Comparison of ENCODE assay signal across 25 cellular contexts in genomic region chr10:118033905-118034304, GRCh38. TPM values are rescaled to one million over a fixed set of nuclear protein-coding genes. Genes with fewer than 3 reads are reported as not detected.
A peak's percentile ranks its signal among the peaks of the same experiment; 100 is the strongest.
DNase-seq lines count a peak whose midpoint lies in the region; ATAC-seq, FAIRE-seq and TF ChIP-seq lines count a peak whose summit lies in the region.
"Had no signal": no experiment of that assay in that cellular context is flagged by ENCODE, and none has a peak within 500 bp of the region (broad histone marks: within the 10 kb centered on the region; RNA-seq: fewer than 3 reads in every experiment).

No MANE protein-coding gene starts in this region.

- H3K9ac ChIP-seq in HepG2 (ENCODE audit: insufficient read depth, low read depth, low read length), result no peak overlapping the region
- H3K9ac ChIP-seq in SK-N-SH, result no peak overlapping the region
- no peak overlapping the region for H3K9ac ChIP-seq in smooth muscle cell (ENCODE audit: low read depth)
- H3K9ac ChIP-seq: BLaER1, GM23248 had no signal

- H3K27ac ChIP-seq in HepG2 (ENCODE audit: extremely low read length, insufficient read depth, low read length) (no peak overlapping the region), right lobe of liver (no peak overlapping the region), SK-N-SH (ENCODE audit: low read depth in 2 of 2, low read length in 1 of 2) (no peak overlapping the region; a peak in 1 of 4 replicates), hepatocyte (no peak overlapping the region), smooth muscle cell (ENCODE audit: low read depth) (peak overlapping the region; percentile 2)
- H3K27ac ChIP-seq: BLaER1, GM23248, PC-9 had no signal

- H3K4me3 ChIP-seq in HepG2 (replicated peaks in 1 of 3; ENCODE audit: insufficient read depth in 1 of 3, low read depth in 2 of 3, low read length in 3 of 3), result no peak overlapping the region
- no peak overlapping the region for H3K4me3 ChIP-seq in right lobe of liver
- H3K4me3 ChIP-seq in SK-N-SH (ENCODE audit: low read depth in 2 of 2, low read length in 1 of 2), result no peak overlapping the region
- no peak overlapping the region for H3K4me3 ChIP-seq in hepatocyte
- H3K4me3 ChIP-seq in smooth muscle cell, result no peak overlapping the region
- H3K4me3 ChIP-seq: BLaER1, GM23248, PC-9 had no signal

- intact Hi-C loops in HepG2 (cut with micrococcal nuclease; ENCODE audit: unreplicated experiment) (no loop called here), right lobe of liver (cut with DNase I) (no loop called here)

- no peaks in the 10 kb centered on the region for H3K9me2 ChIP-seq in SK-N-SH
- no peaks in the 10 kb centered on the region for H3K9me2 ChIP-seq in hepatocyte (replicated peaks; ENCODE audit: insufficient read depth)

- H3K27me3 ChIP-seq in HepG2 (ENCODE audit: control insufficient read depth in 1 of 2, insufficient read depth in 2 of 2, low read length in 2 of 2) (no peaks in the 10 kb centered on the region), right lobe of liver (no peaks in the 10 kb centered on the region), SK-N-SH (ENCODE audit: insufficient read depth) (no peaks in the 10 kb centered on the region), hepatocyte (no peaks in the 10 kb centered on the region), smooth muscle cell (ENCODE audit: low read depth) (no peaks in the 10 kb centered on the region)
- H3K27me3 ChIP-seq: BLaER1 had no signal

- TF ChIP-seq RAD21 in HepG2 (CRISPR knock-in tag; IDR thresholded peaks at IDR 0.05) (no peak), SK-N-SH (IDR thresholded peaks at IDR 0.05; ENCODE audit: low read length) (peak; percentile 76)

- H3K79me2 ChIP-seq in HepG2 (ENCODE audit: insufficient read depth, low read length), result no peaks in the 10 kb centered on the region
- H3K79me2 ChIP-seq in SK-N-SH (ENCODE audit: insufficient read depth), result peaks cover 17% of the 10 kb centered on the region
- H3K79me2 ChIP-seq in hepatocyte, result peaks cover 12% of the 10 kb centered on the region
- no peaks in the 10 kb centered on the region for H3K79me2 ChIP-seq in smooth muscle cell (ENCODE audit: low read depth)

- DNase-seq in HepG2 (ENCODE audit: low spot score) (no peak), right lobe of liver (no peak), SK-N-SH (peak; percentile 25), hepatocyte (ENCODE audit: low spot score) (peak; percentile 26), smooth muscle cell (lab: John Stamatoyannopoulos, UW; ENCODE audit: unreplicated experiment) (no peak), RCC 7860 (ENCODE audit: low spot score) (no peak)
- DNase-seq in stimulated activated naive CD4-positive, alpha-beta T cell treated with Interleukin-2 at 50 U/mL for 16 hours (lab: John Stamatoyannopoulos, UW), result no peak
- DNase-seq in activated naive CD4-positive, alpha-beta T cell (lab: John Stamatoyannopoulos, UW), result no peak
- DNase-seq: Caco-2; CD4-positive, alpha-beta memory T cell; H9; MM.1S; NCI-H1048; NCI-H1417 treated with DMSO at 0.1 percent for 48 hours; NCI-H187; NCI-H2107; NCI-H446 treated with DMSO at 0.1 percent for 48 hours; NCI-H526 treated with DMSO at 0.1 percent for 48 hours; PC-9; SIG-M5 had no signal

- no peak for FAIRE-seq in HepG2 (lab: Jason Lieb, UNC)
- no peak for FAIRE-seq in RCC 7860 (lab: Jason Lieb, UNC)
- FAIRE-seq: G401.6, GM12892, GM18507 had no signal

- TF ChIP-seq CTCF in HepG2 (CRISPR knock-in tag; IDR thresholded peaks at IDR 0.05) (no peak), right lobe of liver (IDR thresholded peaks at IDR 0.05) (no peak), SK-N-SH (IDR thresholded peaks at IDR 0.05) (no peak), hepatocyte (IDR thresholded peaks at IDR 0.05; ENCODE audit: poor library complexity) (peak; percentile 16), smooth muscle cell (IDR thresholded peaks at IDR 0.05; ENCODE audit: borderline replicate concordance, insufficient read depth, poor library complexity, severe bottlenecking) (no peak)

- WGBS in HepG2 (ENCODE audit: low lambda C conversion rate), result 82% methylated on average over 7 of the region's 7 CpGs
- WGBS in right lobe of liver (ENCODE audit: insufficient coverage, low coverage, low lambda C conversion rate, missing lambda C conversion rate), result 73% methylated on average over 7 of the region's 7 CpGs
- 48% methylated on average over 7 of the region's 7 CpGs for WGBS in SK-N-SH (ENCODE audit: low lambda C conversion rate)
- WGBS in hepatocyte (ENCODE audit: low lambda C conversion rate, missing lambda C conversion rate), result 38% methylated on average over 7 of the region's 7 CpGs
- WGBS in smooth muscle cell (ENCODE audit: low lambda C conversion rate), result 20% methylated on average over 7 of the region's 7 CpGs

- no peak overlapping the region for H2AFZ ChIP-seq in HepG2 (ENCODE audit: low read length)
- no peak overlapping the region for H2AFZ ChIP-seq in SK-N-SH (ENCODE audit: low read depth)
- no peak overlapping the region for H2AFZ ChIP-seq in hepatocyte
- no peak overlapping the region for H2AFZ ChIP-seq in smooth muscle cell (ENCODE audit: low read depth)
- H2AFZ ChIP-seq: GM23248, PC-9 had no signal

- H3K4me2 ChIP-seq in HepG2 (ENCODE audit: low read depth, low read length), result no peak overlapping the region
- H3K4me2 ChIP-seq in SK-N-SH, result no peak overlapping the region
- no peak overlapping the region for H3K4me2 ChIP-seq in hepatocyte
- peak overlapping the region; percentile 32 for H3K4me2 ChIP-seq in smooth muscle cell
- H3K4me2 ChIP-seq: BLaER1, PC-9 had no signal

- TF ChIP-seq POLR2A in HepG2 (IDR thresholded peaks at IDR 0.05; ENCODE audit: insufficient read depth in 1 of 2, low read depth in 2 of 2, low read length in 2 of 2) (no peak), right lobe of liver (IDR thresholded peaks at IDR 0.05) (no peak)

- in situ Hi-C loops in HepG2 (cut with HindIII; ENCODE audit: extremely low pct_ligation_motif_present, low pct_unique_long_range_greater_than_20kb), result no loop called here

- peaks cover 6% of the 10 kb centered on the region for H3F3A ChIP-seq in SK-N-SH (replicated peaks; ENCODE audit: insufficient read depth)
- H3F3A ChIP-seq in smooth muscle cell (ENCODE audit: low read depth), result peaks cover 9% of the 10 kb centered on the region

- no peak for ATAC-seq in HepG2
- ATAC-seq in right lobe of liver, result no peak

- H4K20me1 ChIP-seq in HepG2 (ENCODE audit: insufficient read depth, low read length), result no peaks in the 10 kb centered on the region
- H4K20me1 ChIP-seq in SK-N-SH (ENCODE audit: insufficient read depth), result no peaks in the 10 kb centered on the region
- no peaks in the 10 kb centered on the region for H4K20me1 ChIP-seq in hepatocyte (ENCODE audit: insufficient read depth, poor library complexity, severe bottlenecking)
- H4K20me1 ChIP-seq in smooth muscle cell (ENCODE audit: low read depth), result peaks cover 12% of the 10 kb centered on the region

- POLR2A ChIA-PET in HepG2 (lab: Yijun Ruan, JAX) (no interaction called here), SK-N-SH (lab: Yijun Ruan, JAX) (interaction anchor here (2.1 kb wide), 1 partner anchor 12 kb away, joined by 7 read pairs; no protein-coding TSS in a partner anchor)

- BruUV-seq in HepG2 (replicated peaks; lab: Mats Ljungman, UMichigan), result no TSS peak

- TF ChIP-seq EP300 in HepG2 (IDR thresholded peaks at IDR 0.05; ENCODE audit: low read depth in 2 of 2, low read length in 2 of 2), result no peak
- TF ChIP-seq EP300 in HepG2 (CRISPR knock-in tag; IDR thresholded peaks at IDR 0.05; ENCODE audit: borderline replicate concordance), result no peak
- TF ChIP-seq EP300 in SK-N-SH (IDR thresholded peaks at IDR 0.05; ENCODE audit: borderline replicate concordance in 1 of 2, low read depth in 1 of 2, low read length in 1 of 2), result no peak

- no peaks in the 10 kb centered on the region for H3K9me3 ChIP-seq in HepG2 (ENCODE audit: low read length)
- H3K9me3 ChIP-seq in right lobe of liver, result no peaks in the 10 kb centered on the region
- H3K9me3 ChIP-seq in SK-N-SH, result no peaks in the 10 kb centered on the region
- H3K9me3 ChIP-seq in hepatocyte (ENCODE audit: low read depth), result no peaks in the 10 kb centered on the region
- H3K9me3 ChIP-seq in smooth muscle cell (replicated peaks; ENCODE audit: low read depth), result no peaks in the 10 kb centered on the region
- H3K9me3 ChIP-seq: BLaER1 had no signal

- CTCF ChIA-PET in HepG2 (lab: Yijun Ruan, JAX; ENCODE audit: low intra/inter-chr PET ratio, low total read pairs), result no interaction called here
- CTCF ChIA-PET in SK-N-SH (lab: Yijun Ruan, JAX), result interaction anchor here (1.0 to 1.6 kb wide), 6 partner anchors 9 to 425 kb away, joined by 3 to 18 read pairs (median 4); no protein-coding TSS in a partner anchor

- peaks cover 0 to 4% of the 10 kb centered on the region in 2 experiments; a peak in 2 of 5 replicates for H3K36me3 ChIP-seq in HepG2 (replicated peaks in 1 of 2; ENCODE audit: control insufficient read depth in 1 of 2, insufficient read depth in 2 of 2, low read length in 2 of 2)
- H3K36me3 ChIP-seq in right lobe of liver, result no peaks in the 10 kb centered on the region
- peaks cover 19 to 38% of the 10 kb centered on the region in 2 experiments for H3K36me3 ChIP-seq in SK-N-SH (replicated peaks in 1 of 2; ENCODE audit: control insufficient read depth in 1 of 2, insufficient read depth in 2 of 2, low read length in 1 of 2)
- H3K36me3 ChIP-seq in hepatocyte (replicated peaks; ENCODE audit: insufficient read depth, low read depth), result no peaks in the 10 kb centered on the region
- no peaks in the 10 kb centered on the region for H3K36me3 ChIP-seq in smooth muscle cell (ENCODE audit: low read depth)

- H3K4me1 ChIP-seq in HepG2 (ENCODE audit: insufficient read depth, low read length) (no peaks in the 10 kb centered on the region), right lobe of liver (no peaks in the 10 kb centered on the region), SK-N-SH (ENCODE audit: control insufficient read depth in 1 of 2, insufficient read depth in 2 of 2, low read depth in 1 of 2, low read length in 1 of 2) (peaks cover 10% of the 10 kb centered on the region in 2 experiments; a peak in 3 of 4 replicates), hepatocyte (ENCODE audit: insufficient read depth) (peaks cover 28% of the 10 kb centered on the region), smooth muscle cell (ENCODE audit: low read depth) (peaks cover 17% of the 10 kb centered on the region)

RNA-seq across cellular contexts. Expression of gene RAB11FIP2, which starts 12.8 kb away (rescaled TPM):
- total RNA-seq in HepG2 (2016; rRNA removed; fragmentation: Illumina TruSeq; extraction: Trizol), result 13.0 and 14.6 TPM in 2 replicates
- 5.5 and 6.4 TPM in 2 replicates for total RNA-seq in HepG2 (2016; cell fraction: cytosol; rRNA removed; fragmentation: Illumina TruSeq; extraction: Trizol; ENCODE audit: low read depth)
- total RNA-seq in HepG2 (2016; cell fraction: insoluble cytoplasmic fraction; rRNA removed; fragmentation: Illumina TruSeq; extraction: Trizol), result 10.3 and 10.8 TPM in 2 replicates
- total RNA-seq in HepG2 (2016; cell fraction: membrane; rRNA removed; fragmentation: Illumina TruSeq; extraction: Trizol), result 9.4 and 11.7 TPM in 2 replicates
- total RNA-seq in HepG2 (2016; cell fraction: nucleus; rRNA removed; fragmentation: Illumina TruSeq; extraction: Trizol), result 25.8 and 26.1 TPM in 2 replicates
- polyA plus RNA-seq in HepG2 (2011; rRNA removed), result 3.5 and 4.7 TPM in 2 replicates
- polyA plus RNA-seq in HepG2 (2011; cell fraction: cytosol; rRNA removed), result 1.2 and 2.2 TPM in 2 replicates
- 1.9 and 3.3 TPM in 2 replicates for polyA plus RNA-seq in HepG2 (2011; cell fraction: nucleus; rRNA removed)
- 4.5 and 4.8 TPM in 2 replicates for polyA plus RNA-seq in HepG2 (2012)
- 0.17 and 0.28 TPM in 2 replicates for polyA plus RNA-seq in HepG2 (2016; cell fraction: cytosol; fragmentation: Illumina TruSeq; extraction: Trizol; ENCODE audit: low read depth)
- 7.7 and 7.8 TPM in 2 replicates for polyA plus RNA-seq in HepG2 (2016; cell fraction: insoluble cytoplasmic fraction; fragmentation: Illumina TruSeq; extraction: Trizol; ENCODE audit: low read depth)
- 1.8 and 2.2 TPM in 2 replicates for polyA plus RNA-seq in HepG2 (2016; cell fraction: membrane; fragmentation: Illumina TruSeq; extraction: Trizol; ENCODE audit: low read depth)
- polyA plus RNA-seq in HepG2 (2016; cell fraction: nucleus; fragmentation: Illumina TruSeq; extraction: Trizol; ENCODE audit: insufficient read depth, low read depth), result 8.7 and 13.1 TPM in 2 replicates
- polyA minus RNA-seq in HepG2 (2011; rRNA and poly(A)+ RNA removed; ENCODE audit: low replicate concordance), result 1.3 and 5.5 TPM in 2 replicates
- polyA minus RNA-seq in HepG2 (2011; cell fraction: cytosol; rRNA and poly(A)+ RNA removed), result 5.5 and 6.7 TPM in 2 replicates
- 31.2 and 39.4 TPM in 2 replicates for polyA minus RNA-seq in HepG2 (2011; cell fraction: nucleus; rRNA and poly(A)+ RNA removed)
- total RNA-seq in right lobe of liver, result 10 to 100 TPM in 1 of 6 experiments, 1 to 10 TPM in 5; 5.3 to 14.3 (median 6.9) TPM
- 3.0 and 4.4 TPM in 2 replicates for polyA plus RNA-seq in SK-N-SH (2012; rRNA removed)
- polyA plus RNA-seq in SK-N-SH (2012; cell fraction: cytosol; rRNA removed), result 4.7 and 6.6 TPM in 2 replicates
- polyA plus RNA-seq in SK-N-SH (2012; cell fraction: nucleus; rRNA removed), result 3.0 and 6.2 TPM in 2 replicates
- total RNA-seq in hepatocyte, result 32.5 and 38.4 TPM in 2 replicates
- 9.7 and 14.4 TPM in 2 replicates for polyA plus RNA-seq in hepatocyte
- 24.5 and 41.2 TPM in 2 replicates for total RNA-seq in smooth muscle cell
- polyA plus RNA-seq in smooth muscle cell, result 9.0 and 9.1 TPM in 2 replicates

Comparison
In these comparisons a context has a peak if more than half of its experiments do, and no peak if none do; other contexts are left out.
1. DNase-seq: peak in SK-N-SH (single experiment) and hepatocyte (single experiment); none in HepG2 (single experiment), right lobe of liver (0 of 3), smooth muscle cell (single experiment), stimulated activated naive CD4-positive, alpha-beta T cell treated with Interleukin-2 at 50 U/mL for 16 hours (single experiment), activated naive CD4-positive, alpha-beta T cell (0 of 4) and RCC 7860 (single experiment).
2. Of the 25 proteins assayed by ChIP-seq in both HepG2 and SK-N-SH: peak only in HepG2: none; only in SK-N-SH: CHD2, FOXJ3, NFIC, RAD21 and SMC3; in both: none; in neither: 20.